8 cellular contexts compared by ENCODE assay signal in genomic region chr1:1273152-1273534, GRCh38. TPM values are rescaled to one million over a fixed set of nuclear protein-coding genes. Genes with fewer than 3 reads are reported as not detected.
DNase-seq lines count a peak whose midpoint lies in the region; ATAC-seq, FAIRE-seq and TF ChIP-seq lines count a peak whose summit lies in the region.

No MANE protein-coding gene starts in this region.

- H3K27me3 Mint-ChIP-seq in activated naive CD8-positive, alpha-beta T cell treated with anti-CD3 and anti-CD28 coated beads, Interleukin-2, amount 10 ng/mL, durations not matched to agents 7 days and 5 days = no peaks in the 10 kb centered on the region

- H3K36me3 ChIP-seq in tibial nerve = peaks cover 0 to 10% (median 0%) of the 10 kb centered on the region in 3 donors

- H3K27ac ChIP-seq in layer of hippocampus (ENCODE audit: low read depth, low read length) (peak overlapping the region; percentile 75), tibial nerve (peak overlapping the region; percentile 47 to 89 (median 82))

- H3K4me1 ChIP-seq in tibial nerve = peaks cover 0 to 63% (median 38%) of the 10 kb centered on the region in 4 donors

- peaks cover 7% of the 10 kb centered on the region for H3K36me3 Mint-ChIP-seq in activated naive CD8-positive, alpha-beta T cell treated with anti-CD3 and anti-CD28 coated beads, Interleukin-2, amount 10 ng/mL, durations not matched to agents 7 days and 5 days

- H3K27me3 ChIP-seq in layer of hippocampus (ENCODE audit: control insufficient read depth, insufficient read depth, low read length) (no peaks in the 10 kb centered on the region), tibial nerve (no peaks in the 10 kb centered on the region)

- no peak for TF ChIP-seq EP300 in tibial nerve (IDR thresholded peaks at IDR 0.05)

- DNase-seq in activated naive CD8-positive, alpha-beta T cell treated with anti-CD3 and anti-CD28 coated beads, Interleukin-2, amount 10 ng/mL, durations not matched to agents 7 days and 5 days = no peak
- no peak for DNase-seq in tibial nerve (ENCODE audit: low spot score in 2 of 2)
- no peak for DNase-seq in SW 1271 (lab: John Stamatoyannopoulos, UW)
- no peak for DNase-seq in NCI-H2029 treated with DMSO at 0.1 percent for 48 hours (lab: John Stamatoyannopoulos, UW)
- DNase-seq in urothelium cell line (ENCODE audit: low spot score) = no peak

- TF ChIP-seq POLR2A in tibial nerve (IDR thresholded peaks at IDR 0.05) = no peak

- POLR2A ChIA-PET in activated naive CD8-positive, alpha-beta T cell treated with anti-CD3 and anti-CD28 coated beads, Interleukin-2, amount 10 ng/mL, durations not matched to agents 7 days and 5 days (lab: Charles Lee) = interaction anchor here (0.6 to 1.7 kb wide), 8 partner anchors 17 to 234 kb away, joined by 3 to 6 read pairs (median 3); partner anchors contain the start of gene CCNL2

- peaks cover 24% of the 10 kb centered on the region for H3K4me1 Mint-ChIP-seq in activated naive CD8-positive, alpha-beta T cell treated with anti-CD3 and anti-CD28 coated beads, Interleukin-2, amount 10 ng/mL, durations not matched to agents 7 days and 5 days

- H3K4me3 ChIP-seq in GM12875 (ENCODE audit: low read depth, low read length) (peak overlapping the region; percentile 77), tibial nerve (peak overlapping the region; percentile 80 to 90 (median 84))

- WGBS in tibial nerve, 2 donors = 1% methylated on average over 18 to 29 of the region's 39 CpGs

- peak overlapping the region; percentile 85 for H3K27ac Mint-ChIP-seq in activated naive CD8-positive, alpha-beta T cell treated with anti-CD3 and anti-CD28 coated beads, Interleukin-2, amount 10 ng/mL, durations not matched to agents 7 days and 5 days

- TF ChIP-seq CTCF in GM12875 (IDR thresholded peaks at IDR 0.05; ENCODE audit: borderline replicate concordance, insufficient read depth, low read depth, low read length) (no peak), tibial nerve (IDR thresholded peaks at IDR 0.05) (no peak)

- H3K9me3 Mint-ChIP-seq in activated naive CD8-positive, alpha-beta T cell treated with anti-CD3 and anti-CD28 coated beads, Interleukin-2, amount 10 ng/mL, durations not matched to agents 7 days and 5 days = no peaks in the 10 kb centered on the region

- H3K4me3 Mint-ChIP-seq in activated naive CD8-positive, alpha-beta T cell treated with anti-CD3 and anti-CD28 coated beads, Interleukin-2, amount 10 ng/mL, durations not matched to agents 7 days and 5 days = peak overlapping the region; percentile 89

- FAIRE-seq in urothelium cell line (lab: Jason Lieb, UNC) = no peak

- no peaks in the 10 kb centered on the region for H3K9me3 ChIP-seq in tibial nerve

- ATAC-seq in HG03064 (IDR thresholded peaks at IDR 0.05; ENCODE audit: low read depth, unreplicated experiment) = peak; percentile 13
- ATAC-seq in activated naive CD8-positive, alpha-beta T cell treated with anti-CD3 and anti-CD28 coated beads, Interleukin-2, amount 10 ng/mL, durations not matched to agents 7 days and 5 days (ENCODE audit: low read depth) = no peak

RNA-seq across cellular contexts. Expression of gene UBE2J2, which starts 0.5 kb away (rescaled TPM):
- total RNA-seq in activated naive CD8-positive, alpha-beta T cell treated with anti-CD3 and anti-CD28 coated beads, Interleukin-2, amount 10 ng/mL, durations not matched to agents 7 days and 5 days = 10 to 100 TPM; 75.7 to 78.1 TPM
- 10 to 100 TPM; 42.2 to 61.0 (median 53.5) TPM for total RNA-seq in tibial nerve

RNA-seq across cellular contexts. Expression of gene SCNN1D, which starts 7.1 kb away (rescaled TPM):
- 1 to 10 TPM; 8.0 to 8.4 TPM for total RNA-seq in activated naive CD8-positive, alpha-beta T cell treated with anti-CD3 and anti-CD28 coated beads, Interleukin-2, amount 10 ng/mL, durations not matched to agents 7 days and 5 days
- total RNA-seq in tibial nerve = 10 to 100 TPM in 2 of 4 donors, 1 to 10 TPM in 2; 5.4 to 14.9 (median 9.8) TPM

RNA-seq across cellular contexts. Expression of gene C1QTNF12, which starts 26.6 kb away (rescaled TPM):
- 1 to 10 TPM; 2.2 to 4.4 TPM for total RNA-seq in activated naive CD8-positive, alpha-beta T cell treated with anti-CD3 and anti-CD28 coated beads, Interleukin-2, amount 10 ng/mL, durations not matched to agents 7 days and 5 days
- 1 to 10 TPM in 3 of 4 donors, under 1 TPM in 1; 0.84 to 3.0 (median 1.8) TPM for total RNA-seq in tibial nerve

RNA-seq across cellular contexts. Expression of gene ACAP3, which starts 34.6 kb away (rescaled TPM):
- total RNA-seq in activated naive CD8-positive, alpha-beta T cell treated with anti-CD3 and anti-CD28 coated beads, Interleukin-2, amount 10 ng/mL, durations not matched to agents 7 days and 5 days = 10 to 100 TPM; 80.2 to 86.3 TPM
- 100 to 1,000 TPM in 1 of 4 donors, 10 to 100 TPM in 3; 34.3 to 125 (median 69.6) TPM for total RNA-seq in tibial nerve

RNA-seq across cellular contexts. Expression of gene PUSL1, which starts 35.3 kb away (rescaled TPM):
- 10 to 100 TPM; 22.3 to 22.4 TPM for total RNA-seq in activated naive CD8-positive, alpha-beta T cell treated with anti-CD3 and anti-CD28 coated beads, Interleukin-2, amount 10 ng/mL, durations not matched to agents 7 days and 5 days
- 10 to 100 TPM; 17.5 to 22.2 (median 19.7) TPM for total RNA-seq in tibial nerve
